ENCODE assay signal across 8 cellular contexts in genomic region chr20:49979030-49979832, GRCh38.
DNase-seq lines count a peak whose midpoint lies in the region; ATAC-seq lines count a peak whose summit lies in the region.

No MANE protein-coding gene starts in this region.

- DNase-seq in NCI-H345 (lab: John Stamatoyannopoulos, UW) (peak; percentile 70), NCI-H345 treated with DMSO at 0.1 percent for 48 hours (lab: John Stamatoyannopoulos, UW; ENCODE audit: unreplicated experiment) (no peak), NCI-H2171 (lab: John Stamatoyannopoulos, UW) (peak; percentile 49), middle frontal gyrus (ENCODE audit: extremely low spot score, low spot score) (peak; percentile 18)
- DNase-seq in activated CD4-positive, alpha-beta T cell treated with anti-CD3 and anti-CD28 coated beads, Interleukin-2, amount 50 U/mL, for 48 hours = peak; percentile 61 to 69
- peak; percentile 70 for DNase-seq in effector CD8-positive, alpha-beta T cell (lab: John Stamatoyannopoulos, UW)
- DNase-seq in stimulated activated CD8-positive, alpha-beta memory T cell treated with anti-CD3 and anti-CD28 coated beads, Interleukin-2, amount 100 ng/mL, for 48 hours (ENCODE audit: low read depth in 2 of 2) = peak; percentile 44 to 53

- ATAC-seq in HG02623 (IDR thresholded peaks at IDR 0.05; ENCODE audit: unreplicated experiment) = no peak
